ENCODE assay signal across 8 cellular contexts in genomic region chr19:38975214-38975860, GRCh38. TPM values are rescaled to one million over a fixed set of nuclear protein-coding genes. Genes with fewer than 3 reads are reported as not detected.
A peak's percentile ranks its signal among the peaks of the same experiment; 100 is the strongest.
DNase-seq lines count a peak whose midpoint lies in the region; ATAC-seq and TF ChIP-seq lines count a peak whose summit lies in the region.

TSS of gene FBXO17 (minus strand) at chr19:38975742. CDS start at chr19:38950319, 25,423 bp downstream.

- CTCF ChIA-PET in activated CD8-positive, alpha-beta memory T cell treated with anti-CD3 and anti-CD28 coated beads, Interleukin-2, amount 10 ng/mL, durations not matched to agents 7 days and 5 days (lab: Charles Lee) = interaction anchor here (1.5 kb wide), 1 partner anchor 13 kb away, joined by 5 read pairs; no protein-coding TSS in a partner anchor

- 0 out of 2 replicates have a peak, but pooled peaks cover 5% of the 10 kb centered on the region for H3F3A ChIP-seq in GM23338 (replicated peaks; ENCODE audit: low read depth)

- H3K4me3 ChIP-seq in GM23338 (peak within 1 kb of the TSS; percentile 54), muscle layer of colon (ENCODE audit: low read depth in 1 of 2, low read length in 2 of 2) (peak within 1 kb of the TSS; percentile 64 to 84), uterus (peak within 1 kb of the TSS; percentile 72 to 75)

- H3K36me3 Mint-ChIP-seq in GM23338 (ENCODE audit: low read depth) (peaks cover 16% of the 10 kb centered on the region), T-helper 17 cell (ENCODE audit: low read depth) (peaks cover 4% of the 10 kb centered on the region)
- H3K36me3 Mint-ChIP-seq in activated CD8-positive, alpha-beta memory T cell treated with anti-CD3 and anti-CD28 coated beads, Interleukin-2, amount 10 ng/mL, durations not matched to agents 7 days and 5 days = peaks cover 4% of the 10 kb centered on the region

- H3K4me1 Mint-ChIP-seq in GM23338 = peaks cover 11% of the 10 kb centered on the region
- peaks cover 11% of the 10 kb centered on the region for H3K4me1 Mint-ChIP-seq in T-helper 17 cell
- H3K4me1 Mint-ChIP-seq in activated CD8-positive, alpha-beta memory T cell treated with anti-CD3 and anti-CD28 coated beads, Interleukin-2, amount 10 ng/mL, durations not matched to agents 7 days and 5 days = peaks cover 24% of the 10 kb centered on the region

- no peaks in the 10 kb centered on the region for H3K27me3 ChIP-seq in GM23338 (ENCODE audit: insufficient read depth)
- H3K27me3 ChIP-seq in muscle layer of colon (ENCODE audit: control insufficient read depth in 1 of 2, insufficient read depth in 2 of 2, low read length in 2 of 2) = no peaks in the 10 kb centered on the region
- no peaks in the 10 kb centered on the region for H3K27me3 ChIP-seq in uterus

- peaks cover 13% of the 10 kb centered on the region for H3K27me3 Mint-ChIP-seq in GM23338 (ENCODE audit: insufficient read depth, low read depth, poor library complexity)
- peaks cover 33% of the 10 kb centered on the region for H3K27me3 Mint-ChIP-seq in T-helper 17 cell
- peaks cover 23% of the 10 kb centered on the region for H3K27me3 Mint-ChIP-seq in activated CD8-positive, alpha-beta memory T cell treated with anti-CD3 and anti-CD28 coated beads, Interleukin-2, amount 10 ng/mL, durations not matched to agents 7 days and 5 days

- peak within 1 kb of the TSS; percentile 96 for H2AFZ ChIP-seq in GM23338

- peak within 1 kb of the TSS; percentile 93 for H3K4me3 Mint-ChIP-seq in GM23338
- peak within 1 kb of the TSS; percentile 78 for H3K4me3 Mint-ChIP-seq in T-helper 17 cell
- no peak within 1 kb of the TSS for H3K4me3 Mint-ChIP-seq in activated CD8-positive, alpha-beta memory T cell treated with anti-CD3 and anti-CD28 coated beads, Interleukin-2, amount 10 ng/mL, durations not matched to agents 7 days and 5 days

- no peaks in the 10 kb centered on the region; the same call in 1 of the 2 replicates for H4K20me1 ChIP-seq in GM23338 (replicated peaks; ENCODE audit: insufficient read depth)

- DNase-seq in GM23338 (ENCODE audit: low spot score) = peak; percentile 70
- DNase-seq in T-helper 17 cell = no peak
- DNase-seq in fibroblast of peridontal ligament (ENCODE audit: extremely low read depth) = peak; percentile 61
- DNase-seq in uterus = peak; percentile 51 to 75
- DNase-seq in activated CD8-positive, alpha-beta memory T cell treated with anti-CD3 and anti-CD28 coated beads, Interleukin-2, amount 10 ng/mL, durations not matched to agents 7 days and 5 days = no peak

- ATAC-seq in GM23338 (peak; percentile 75), T-helper 17 cell (no peak), HG02571 (IDR thresholded peaks at IDR 0.05; ENCODE audit: unreplicated experiment) (no peak), GM18519 (IDR thresholded peaks at IDR 0.05; ENCODE audit: low FRiP score, unreplicated experiment) (no peak)
- no peak for ATAC-seq in activated CD8-positive, alpha-beta memory T cell treated with anti-CD3 and anti-CD28 coated beads, Interleukin-2, amount 10 ng/mL, durations not matched to agents 7 days and 5 days

- TF ChIP-seq POLR2A in uterus (IDR thresholded peaks at IDR 0.05) = peak in 1 of 2 donors; percentile 40

- H3K9me3 ChIP-seq in T-helper 17 cell (ENCODE audit: control insufficient read depth, low read length, poor library complexity, severe bottlenecking) = no peaks in the 10 kb centered on the region
- no peaks in the 10 kb centered on the region for H3K9me3 ChIP-seq in muscle layer of colon (ENCODE audit: low read length)
- H3K9me3 ChIP-seq in uterus = no peaks in the 10 kb centered on the region

- H3K36me3 ChIP-seq in GM23338 (ENCODE audit: insufficient read depth) = no peaks in the 10 kb centered on the region
- no peaks in the 10 kb centered on the region for H3K36me3 ChIP-seq in muscle layer of colon (ENCODE audit: insufficient read depth, low read length)
- no peaks in the 10 kb centered on the region for H3K36me3 ChIP-seq in uterus

- peaks cover 22% of the 10 kb centered on the region for H3K79me2 ChIP-seq in GM23338 (replicated peaks; ENCODE audit: insufficient read depth)

- intact Hi-C loops in uterus (cut with DNase I; ENCODE audit: low total_unique reads) = no loop called here

- TF ChIP-seq CTCF in GM23338 (conservative IDR thresholded peaks at IDR 0.05; ENCODE audit: low read depth in 2 of 2) = no peak
- TF ChIP-seq CTCF in uterus (IDR thresholded peaks at IDR 0.05) = peak in 1 of 4 experiments; percentile 9

- H3K9me3 Mint-ChIP-seq in GM23338 = peaks cover 13% of the 10 kb centered on the region
- H3K9me3 Mint-ChIP-seq in activated CD8-positive, alpha-beta memory T cell treated with anti-CD3 and anti-CD28 coated beads, Interleukin-2, amount 10 ng/mL, durations not matched to agents 7 days and 5 days (ENCODE audit: low read depth) = peaks cover 3% of the 10 kb centered on the region

- peak within 1 kb of the TSS; percentile 82 for H3K9ac ChIP-seq in muscle layer of colon (ENCODE audit: low read length)

- peak within 1 kb of the TSS; percentile 77 for H3K4me2 ChIP-seq in GM23338

- peaks cover 9% of the 10 kb centered on the region for H3K4me1 ChIP-seq in GM23338 (ENCODE audit: insufficient read depth)
- H3K4me1 ChIP-seq in muscle layer of colon (ENCODE audit: insufficient read depth, low read length) = peaks cover 8% of the 10 kb centered on the region
- H3K4me1 ChIP-seq in uterus = no peaks in the 10 kb centered on the region

- H3K27ac ChIP-seq in GM23338 (ENCODE audit: low read depth) = peak within 1 kb of the TSS; percentile 81
- H3K27ac ChIP-seq in muscle layer of colon (ENCODE audit: low read depth, low read length) = peak within 1 kb of the TSS; percentile 90
- H3K27ac ChIP-seq in uterus = peak within 1 kb of the TSS; percentile 94 to 96

- H3K27ac Mint-ChIP-seq in GM23338 (peak within 1 kb of the TSS; percentile 89), T-helper 17 cell (no peak within 1 kb of the TSS)
- H3K27ac Mint-ChIP-seq in activated CD8-positive, alpha-beta memory T cell treated with anti-CD3 and anti-CD28 coated beads, Interleukin-2, amount 10 ng/mL, durations not matched to agents 7 days and 5 days = no peak within 1 kb of the TSS

- H3K9me2 ChIP-seq in GM23338 (ENCODE audit: insufficient read depth) = no peaks in the 10 kb centered on the region; the same call in 1 of the 2 replicates

TF ChIP-seq in GM23338, 12 proteins besides CTCF, POLR2A, EP300 and RAD21:
- TF ChIP-seq NANOG (IDR thresholded peaks at IDR 0.05; ENCODE audit: borderline replicate concordance) (no peak), JUNB (IDR thresholded peaks at IDR 0.05; ENCODE audit: unreplicated experiment) (no peak), POLR2AphosphoS5 (IDR thresholded peaks at IDR 0.05; ENCODE audit: low read depth) (peak; percentile 54; the same call in 1 of the 2 replicates), EZH2phosphoT487 (IDR thresholded peaks at IDR 0.05; ENCODE audit: unreplicated experiment) (no peak), ZNF331 (CRISPR knock-in tag; IDR thresholded peaks at IDR 0.05; ENCODE audit: low read depth) (no peak), STAT1 (IDR thresholded peaks at IDR 0.05; ENCODE audit: unreplicated experiment) (no peak), EZH2 (IDR thresholded peaks at IDR 0.05; ENCODE audit: low read depth, unreplicated experiment) (no peak), ZNF114 (CRISPR knock-in tag; IDR thresholded peaks at IDR 0.05) (no peak), CREB1 (CRISPR knock-in tag; IDR thresholded peaks at IDR 0.05; ENCODE audit: low read depth) (no peak)
- TF ChIP-seq, protein P1, sequence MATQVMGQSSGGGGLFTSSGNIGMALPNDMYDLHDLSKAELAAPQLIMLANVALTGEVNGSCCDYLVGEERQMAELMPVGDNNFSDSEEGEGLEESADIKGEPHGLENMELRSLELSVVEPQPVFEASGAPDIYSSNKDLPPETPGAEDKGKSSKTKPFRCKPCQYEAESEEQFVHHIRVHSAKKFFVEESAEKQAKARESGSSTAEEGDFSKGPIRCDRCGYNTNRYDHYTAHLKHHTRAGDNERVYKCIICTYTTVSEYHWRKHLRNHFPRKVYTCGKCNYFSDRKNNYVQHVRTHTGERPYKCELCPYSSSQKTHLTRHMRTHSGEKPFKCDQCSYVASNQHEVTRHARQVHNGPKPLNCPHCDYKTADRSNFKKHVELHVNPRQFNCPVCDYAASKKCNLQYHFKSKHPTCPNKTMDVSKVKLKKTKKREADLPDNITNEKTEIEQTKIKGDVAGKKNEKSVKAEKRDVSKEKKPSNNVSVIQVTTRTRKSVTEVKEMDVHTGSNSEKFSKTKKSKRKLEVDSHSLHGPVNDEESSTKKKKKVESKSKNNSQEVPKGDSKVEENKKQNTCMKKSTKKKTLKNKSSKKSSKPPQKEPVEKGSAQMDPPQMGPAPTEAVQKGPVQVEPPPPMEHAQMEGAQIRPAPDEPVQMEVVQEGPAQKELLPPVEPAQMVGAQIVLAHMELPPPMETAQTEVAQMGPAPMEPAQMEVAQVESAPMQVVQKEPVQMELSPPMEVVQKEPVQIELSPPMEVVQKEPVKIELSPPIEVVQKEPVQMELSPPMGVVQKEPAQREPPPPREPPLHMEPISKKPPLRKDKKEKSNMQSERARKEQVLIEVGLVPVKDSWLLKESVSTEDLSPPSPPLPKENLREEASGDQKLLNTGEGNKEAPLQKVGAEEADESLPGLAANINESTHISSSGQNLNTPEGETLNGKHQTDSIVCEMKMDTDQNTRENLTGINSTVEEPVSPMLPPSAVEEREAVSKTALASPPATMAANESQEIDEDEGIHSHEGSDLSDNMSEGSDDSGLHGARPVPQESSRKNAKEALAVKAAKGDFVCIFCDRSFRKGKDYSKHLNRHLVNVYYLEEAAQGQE (IDR thresholded peaks at IDR 0.05; ENCODE audit: unreplicated experiment) = peak; percentile 12
- TF ChIP-seq, protein P2, sequence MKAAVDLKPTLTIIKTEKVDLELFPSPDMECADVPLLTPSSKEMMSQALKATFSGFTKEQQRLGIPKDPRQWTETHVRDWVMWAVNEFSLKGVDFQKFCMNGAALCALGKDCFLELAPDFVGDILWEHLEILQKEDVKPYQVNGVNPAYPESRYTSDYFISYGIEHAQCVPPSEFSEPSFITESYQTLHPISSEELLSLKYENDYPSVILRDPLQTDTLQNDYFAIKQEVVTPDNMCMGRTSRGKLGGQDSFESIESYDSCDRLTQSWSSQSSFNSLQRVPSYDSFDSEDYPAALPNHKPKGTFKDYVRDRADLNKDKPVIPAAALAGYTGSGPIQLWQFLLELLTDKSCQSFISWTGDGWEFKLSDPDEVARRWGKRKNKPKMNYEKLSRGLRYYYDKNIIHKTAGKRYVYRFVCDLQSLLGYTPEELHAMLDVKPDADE (IDR thresholded peaks at IDR 0.05) = no peak

RNA-seq across cellular contexts. Expression of gene FBXO17, which starts in this region (rescaled TPM):
- total RNA-seq in GM23338 (2014; rRNA removed; shearing (Covaris generic)) = 27.2 and 29.0 TPM in 2 replicates
- polyA plus RNA-seq in GM23338 (2016; fragmentation: Nextera tagmentation; extraction: Ambion mirVana) = 17.2 and 18.6 TPM in 2 replicates
- total RNA-seq in T-helper 17 cell (under 1 TPM in 1 of 2 donors, not detected in 1; 0.16 TPM), uterus (10 to 100 TPM in 3 of 4 donors, 1 to 10 TPM in 1; 3.8 to 47.6 (median 36.7) TPM)
- under 1 TPM in 1 of 2 experiments, not detected in 1; 0.12 TPM for total RNA-seq in activated CD8-positive, alpha-beta memory T cell treated with anti-CD3 and anti-CD28 coated beads, Interleukin-2, amount 10 ng/mL, durations not matched to agents 7 days and 5 days

Comparison
In these comparisons a context has a peak if more than half of its experiments do, and no peak if none do; other contexts are left out.
1. RNA of gene FBXO17 (total RNA-seq): 3.8 to 47.6 TPM in uterus and 27.2 to 29.0 TPM in GM23338; 0.16 TPM in T-helper 17 cell and 0.12 TPM in activated CD8-positive, alpha-beta memory T cell treated with anti-CD3 and anti-CD28 coated beads, Interleukin-2, amount 10 ng/mL, durations not matched to agents 7 days and 5 days; every median in the first group is over 4 times any median in the second.
2. DNase-seq: peak in GM23338 (single experiment), fibroblast of peridontal ligament (single experiment) and uterus (2 of 2); none in T-helper 17 cell (0 of 3) and activated CD8-positive, alpha-beta memory T cell treated with anti-CD3 and anti-CD28 coated beads, Interleukin-2, amount 10 ng/mL, durations not matched to agents 7 days and 5 days (single experiment).
3. Peak in every context shown above with its lines, with median percentiles within 50 percentile points of each other: H3K27ac ChIP-seq and H3K4me3 ChIP-seq.